8 cellular contexts compared by ENCODE assay signal in the genomic region with DNA sequence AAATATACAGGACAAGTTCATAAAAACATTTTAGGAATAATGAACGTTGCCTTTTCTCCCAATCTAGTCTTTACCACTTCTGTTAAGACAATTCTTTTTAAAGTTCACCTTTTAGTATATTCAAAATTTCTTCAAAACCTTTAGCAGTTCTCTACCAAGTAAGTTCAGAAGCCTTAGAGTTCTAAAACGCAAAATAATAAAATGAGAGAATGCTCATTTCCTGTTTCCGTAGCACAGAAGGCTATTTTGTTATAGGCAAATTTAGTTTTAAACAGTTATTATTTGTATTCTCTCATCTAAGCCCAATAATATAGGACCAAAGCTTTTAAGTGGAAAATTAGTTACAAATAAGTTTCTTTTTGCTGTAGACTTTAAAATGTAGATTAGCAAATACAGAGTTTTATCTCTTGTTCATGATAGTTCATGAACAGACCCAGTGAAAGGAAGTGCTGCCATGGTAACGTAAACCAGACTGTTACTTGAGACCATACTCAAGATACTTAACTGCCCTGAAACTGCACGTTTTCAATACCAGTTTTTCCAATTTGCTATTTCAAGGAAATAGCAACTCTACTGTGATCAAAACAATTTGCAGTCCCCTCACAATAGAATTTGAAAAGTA. TPM values are rescaled to one million over a fixed set of nuclear protein-coding genes. Genes with fewer than 3 reads are reported as not detected.
DNase-seq lines count a peak whose midpoint lies in the region; ATAC-seq, FAIRE-seq and TF ChIP-seq lines count a peak whose summit lies in the region.

No MANE protein-coding gene starts in this region.

- peak overlapping the region; percentile 88 for H3K27ac Mint-ChIP-seq in activated naive CD8-positive, alpha-beta T cell treated with anti-CD3 and anti-CD28 coated beads, Interleukin-2, amount 10 ng/mL, durations not matched to agents 7 days and 5 days

- no peaks in the 10 kb centered on the region for H3K9me3 Mint-ChIP-seq in activated naive CD8-positive, alpha-beta T cell treated with anti-CD3 and anti-CD28 coated beads, Interleukin-2, amount 10 ng/mL, durations not matched to agents 7 days and 5 days

- no peaks in the 10 kb centered on the region for H3K27me3 Mint-ChIP-seq in activated naive CD8-positive, alpha-beta T cell treated with anti-CD3 and anti-CD28 coated beads, Interleukin-2, amount 10 ng/mL, durations not matched to agents 7 days and 5 days

- ATAC-seq in GM21576 (IDR thresholded peaks at IDR 0.05; ENCODE audit: unreplicated experiment), result peak; percentile 73
- peak; percentile 93 for ATAC-seq in activated naive CD8-positive, alpha-beta T cell treated with anti-CD3 and anti-CD28 coated beads, Interleukin-2, amount 10 ng/mL, durations not matched to agents 7 days and 5 days (ENCODE audit: low read depth)

- DNase-seq in GM18507 (ENCODE audit: extremely low spot score, insufficient read length, low read depth) (no peak), LHCN-M2 (ENCODE audit: low read depth) (peak; percentile 41), WERI-Rb-1 (no peak), cerebellar nuclear complex (lab: John Stamatoyannopoulos, UW) (no peak), 8988T (no peak)
- DNase-seq in activated naive CD8-positive, alpha-beta T cell treated with anti-CD3 and anti-CD28 coated beads, Interleukin-2, amount 10 ng/mL, durations not matched to agents 7 days and 5 days, result no peak
- DNase-seq in stimulated activated naive CD4-positive, alpha-beta T cell treated with Interleukin-2 at 50 U/mL for 16 hours (lab: John Stamatoyannopoulos, UW), result peak; percentile 20

- POLR2A ChIA-PET in activated naive CD8-positive, alpha-beta T cell treated with anti-CD3 and anti-CD28 coated beads, Interleukin-2, amount 10 ng/mL, durations not matched to agents 7 days and 5 days (lab: Charles Lee), result interaction anchor here (0.5 to 1.7 kb wide), 3 partner anchors 24 to 249 kb away, joined by 3 to 5 read pairs (median 3); no protein-coding TSS in a partner anchor

- H3K4me3 ChIP-seq in WERI-Rb-1 (ENCODE audit: low read depth, low read length), result no peak overlapping the region

- H3K36me3 Mint-ChIP-seq in activated naive CD8-positive, alpha-beta T cell treated with anti-CD3 and anti-CD28 coated beads, Interleukin-2, amount 10 ng/mL, durations not matched to agents 7 days and 5 days, result peaks cover 40% of the 10 kb centered on the region

- no peak overlapping the region for H3K27ac ChIP-seq in WERI-Rb-1

- peaks cover 50% of the 10 kb centered on the region for H3K4me1 Mint-ChIP-seq in activated naive CD8-positive, alpha-beta T cell treated with anti-CD3 and anti-CD28 coated beads, Interleukin-2, amount 10 ng/mL, durations not matched to agents 7 days and 5 days

- FAIRE-seq in GM18507 (lab: Jason Lieb, UNC), result peak; percentile 86

- H3K9me3 ChIP-seq in WERI-Rb-1 (ENCODE audit: severe bottlenecking), result no peaks in the 10 kb centered on the region

- no peaks in the 10 kb centered on the region for H3K27me3 ChIP-seq in WERI-Rb-1 (ENCODE audit: insufficient read depth, low read depth, severe bottlenecking)

- no peak for TF ChIP-seq CTCF in WERI-Rb-1 (IDR thresholded peaks at IDR 0.05; ENCODE audit: low read depth, low read length)

- peak overlapping the region; percentile 78 for H3K4me3 Mint-ChIP-seq in activated naive CD8-positive, alpha-beta T cell treated with anti-CD3 and anti-CD28 coated beads, Interleukin-2, amount 10 ng/mL, durations not matched to agents 7 days and 5 days

- H3K36me3 ChIP-seq in WERI-Rb-1, result no peaks in the 10 kb centered on the region; the same call in 1 of the 2 replicates

RNA-seq across cellular contexts. Expression of gene FOXN2, which starts 42.3 kb away (rescaled TPM):
- total RNA-seq in LHCN-M2 (2014; rRNA removed), result 45.2 and 45.7 TPM in 2 replicates
- 4.2 TPM for polyA plus RNA-seq in LHCN-M2 (2012)
- total RNA-seq in activated naive CD8-positive, alpha-beta T cell treated with anti-CD3 and anti-CD28 coated beads, Interleukin-2, amount 10 ng/mL, durations not matched to agents 7 days and 5 days, result 10 to 100 TPM; 51.0 to 57.0 TPM

Comparison
In these comparisons a context has a peak if more than half of its experiments do, and no peak if none do; other contexts are left out.
1. DNase-seq: peak in LHCN-M2 (single experiment) and stimulated activated naive CD4-positive, alpha-beta T cell treated with Interleukin-2 at 50 U/mL for 16 hours (single experiment); none in GM18507 (single experiment), activated naive CD8-positive, alpha-beta T cell treated with anti-CD3 and anti-CD28 coated beads, Interleukin-2, amount 10 ng/mL, durations not matched to agents 7 days and 5 days (single experiment), WERI-Rb-1 (single experiment), cerebellar nuclear complex (0 of 2) and 8988T (single experiment).